ENCODE assay signal across 25 cellular contexts in genomic region chr17:64037180-64037579, GRCh38. TPM values are rescaled to one million over a fixed set of nuclear protein-coding genes. Genes with fewer than 3 reads are reported as not detected.
DNase-seq lines count a peak whose midpoint lies in the region; ATAC-seq, FAIRE-seq and TF ChIP-seq lines count a peak whose summit lies in the region.
"Had no signal": no experiment of that assay in that cellular context is flagged by ENCODE, and none has a peak within 500 bp of the region (broad histone marks: within the 10 kb centered on the region; RNA-seq: fewer than 3 reads in every experiment).

No MANE protein-coding gene starts in this region.

- no peak for ATAC-seq in activated CD8-positive, alpha-beta T cell treated with anti-CD3 and anti-CD28 coated beads, Interleukin-2, amount 10 ng/mL, durations not matched to agents 7 days and 5 days
- no peak for ATAC-seq in activated CD8-positive, alpha-beta T cell treated with anti-CD3 and anti-CD28 coated beads for 36 hours
- ATAC-seq in activated T-helper 17 cell treated with anti-CD3 and anti-CD28 coated beads, Interleukin-2, amount 50 U/mL, for 72 hours (replicated peaks), result no peak
- ATAC-seq in GM19395 (IDR thresholded peaks at IDR 0.05; ENCODE audit: unreplicated experiment), result no peak
- ATAC-seq: Right ventricle myocardium inferior had no signal

- peaks cover 3% of the 10 kb centered on the region for H3K4me1 Mint-ChIP-seq in activated CD8-positive, alpha-beta T cell treated with anti-CD3 and anti-CD28 coated beads, Interleukin-2, amount 10 ng/mL, durations not matched to agents 7 days and 5 days (ENCODE audit: low read depth)
- peaks cover 2% of the 10 kb centered on the region for H3K4me1 Mint-ChIP-seq in activated CD8-positive, alpha-beta T cell treated with anti-CD3 and anti-CD28 coated beads for 36 hours (ENCODE audit: low read depth)
- H3K4me1 Mint-ChIP-seq in activated T-helper 17 cell treated with anti-CD3 and anti-CD28 coated beads, Interleukin-2, amount 50 U/mL, for 72 hours, result peaks cover 17% of the 10 kb centered on the region
- no peaks in the 10 kb centered on the region for H3K4me1 Mint-ChIP-seq in nephron progenitor cell

- POLR2A ChIA-PET in activated CD8-positive, alpha-beta T cell treated with anti-CD3 and anti-CD28 coated beads, Interleukin-2, amount 10 ng/mL, durations not matched to agents 7 days and 5 days (lab: Charles Lee), result no interaction called here
- POLR2A ChIA-PET in activated CD8-positive, alpha-beta T cell treated with anti-CD3 and anti-CD28 coated beads for 36 hours (lab: Charles Lee), result interaction anchor here (1.8 kb wide), 1 partner anchor 31 kb away, joined by 7 read pairs; no protein-coding TSS in a partner anchor

- TF ChIP-seq CTCF in activated CD8-positive, alpha-beta T cell treated with anti-CD3 and anti-CD28 coated beads for 36 hours (IDR thresholded peaks at IDR 0.05), result no peak
- no peak for TF ChIP-seq CTCF in nephron progenitor cell (IDR thresholded peaks at IDR 0.05)

- intact Hi-C loops in activated CD8-positive, alpha-beta T cell treated with anti-CD3 and anti-CD28 coated beads for 36 hours (cut with micrococcal nuclease), result no loop called here

- no peak for DNase-seq in activated CD8-positive, alpha-beta T cell treated with anti-CD3 and anti-CD28 coated beads, Interleukin-2, amount 10 ng/mL, durations not matched to agents 7 days and 5 days
- no peak for DNase-seq in activated CD8-positive, alpha-beta T cell treated with anti-CD3 and anti-CD28 coated beads for 36 hours
- DNase-seq in nephron progenitor cell (no peak), RCC 7860 (ENCODE audit: low spot score) (no peak), NCI-H774 (lab: John Stamatoyannopoulos, UW) (no peak), NCI-H146 (lab: John Stamatoyannopoulos, UW) (no peak)
- DNase-seq: COR-L47, DMS79, EL, GDM1, NCI-H1048, NCI-H1417, NCI-H1694 treated with DMSO at 0.1 percent for 48 hours, NCI-H2081 treated with DMSO at 0.1 percent for 48 hours, NCI-H2171 treated with DMSO at 0.1 percent for 48 hours, NCI-H524, NCI-H748 treated with DMSO at 0.1 percent for 48 hours, SJCRH30 had no signal

- peak overlapping the region; percentile 10 for H3K27ac Mint-ChIP-seq in activated CD8-positive, alpha-beta T cell treated with anti-CD3 and anti-CD28 coated beads, Interleukin-2, amount 10 ng/mL, durations not matched to agents 7 days and 5 days
- H3K27ac Mint-ChIP-seq in activated CD8-positive, alpha-beta T cell treated with anti-CD3 and anti-CD28 coated beads for 36 hours, result no peak overlapping the region
- peak overlapping the region; percentile 61 for H3K27ac Mint-ChIP-seq in activated T-helper 17 cell treated with anti-CD3 and anti-CD28 coated beads, Interleukin-2, amount 50 U/mL, for 72 hours
- H3K27ac Mint-ChIP-seq in nephron progenitor cell, result peak overlapping the region; percentile 27

- peaks cover 9% of the 10 kb centered on the region for H3K36me3 Mint-ChIP-seq in activated CD8-positive, alpha-beta T cell treated with anti-CD3 and anti-CD28 coated beads, Interleukin-2, amount 10 ng/mL, durations not matched to agents 7 days and 5 days (ENCODE audit: low read depth)
- peaks cover 3% of the 10 kb centered on the region for H3K36me3 Mint-ChIP-seq in activated CD8-positive, alpha-beta T cell treated with anti-CD3 and anti-CD28 coated beads for 36 hours (ENCODE audit: low read depth)
- H3K36me3 Mint-ChIP-seq in activated T-helper 17 cell treated with anti-CD3 and anti-CD28 coated beads, Interleukin-2, amount 50 U/mL, for 72 hours (ENCODE audit: low read depth), result peaks cover 66% of the 10 kb centered on the region
- peaks cover 5% of the 10 kb centered on the region for H3K36me3 Mint-ChIP-seq in nephron progenitor cell (ENCODE audit: low read depth)

- CTCF ChIA-PET in activated CD8-positive, alpha-beta T cell treated with anti-CD3 and anti-CD28 coated beads, Interleukin-2, amount 10 ng/mL, durations not matched to agents 7 days and 5 days (lab: Charles Lee), result interaction anchor here (2.6 to 17.3 kb wide), 2 partner anchors 9 to 94 kb away, joined by 20 to 645 read pairs; partner anchors contain the start of gene ERN1
- CTCF ChIA-PET in activated CD8-positive, alpha-beta T cell treated with anti-CD3 and anti-CD28 coated beads for 36 hours (lab: Charles Lee), result interaction anchor here (1.1 kb wide), 1 partner anchor 8 kb away, joined by 4 read pairs; no protein-coding TSS in a partner anchor

- no peak for FAIRE-seq in RCC 7860 (lab: Jason Lieb, UNC)
- FAIRE-seq: GM12878, GM19239 had no signal

- no peak overlapping the region for H3K4me3 Mint-ChIP-seq in activated CD8-positive, alpha-beta T cell treated with anti-CD3 and anti-CD28 coated beads, Interleukin-2, amount 10 ng/mL, durations not matched to agents 7 days and 5 days
- H3K4me3 Mint-ChIP-seq in activated CD8-positive, alpha-beta T cell treated with anti-CD3 and anti-CD28 coated beads for 36 hours, result no peak overlapping the region
- H3K4me3 Mint-ChIP-seq in activated T-helper 17 cell treated with anti-CD3 and anti-CD28 coated beads, Interleukin-2, amount 50 U/mL, for 72 hours, result no peak overlapping the region
- no peak overlapping the region for H3K4me3 Mint-ChIP-seq in nephron progenitor cell

- no peaks in the 10 kb centered on the region for H3K9me3 Mint-ChIP-seq in activated CD8-positive, alpha-beta T cell treated with anti-CD3 and anti-CD28 coated beads, Interleukin-2, amount 10 ng/mL, durations not matched to agents 7 days and 5 days (ENCODE audit: insufficient read depth)
- no peaks in the 10 kb centered on the region for H3K9me3 Mint-ChIP-seq in activated CD8-positive, alpha-beta T cell treated with anti-CD3 and anti-CD28 coated beads for 36 hours
- no peaks in the 10 kb centered on the region for H3K9me3 Mint-ChIP-seq in activated T-helper 17 cell treated with anti-CD3 and anti-CD28 coated beads, Interleukin-2, amount 50 U/mL, for 72 hours
- H3K9me3 Mint-ChIP-seq in nephron progenitor cell, result no peaks in the 10 kb centered on the region

- no peaks in the 10 kb centered on the region for H3K27me3 Mint-ChIP-seq in activated CD8-positive, alpha-beta T cell treated with anti-CD3 and anti-CD28 coated beads, Interleukin-2, amount 10 ng/mL, durations not matched to agents 7 days and 5 days (ENCODE audit: low read depth)
- no peaks in the 10 kb centered on the region for H3K27me3 Mint-ChIP-seq in activated CD8-positive, alpha-beta T cell treated with anti-CD3 and anti-CD28 coated beads for 36 hours
- no peaks in the 10 kb centered on the region for H3K27me3 Mint-ChIP-seq in activated T-helper 17 cell treated with anti-CD3 and anti-CD28 coated beads, Interleukin-2, amount 50 U/mL, for 72 hours
- H3K27me3 Mint-ChIP-seq in nephron progenitor cell (ENCODE audit: low read depth, poor library complexity), result peaks cover 3% of the 10 kb centered on the region

RNA-seq across cellular contexts. Expression of gene ICAM2, which starts 16.7 kb away (rescaled TPM):
- total RNA-seq in activated CD8-positive, alpha-beta T cell treated with anti-CD3 and anti-CD28 coated beads, Interleukin-2, amount 10 ng/mL, durations not matched to agents 7 days and 5 days, result 10 to 100 TPM; 48.4 to 51.3 TPM
- 10 to 100 TPM; 53.3 to 53.7 TPM for total RNA-seq in activated CD8-positive, alpha-beta T cell treated with anti-CD3 and anti-CD28 coated beads for 36 hours
- 10 to 100 TPM; 43.0 to 54.9 TPM for total RNA-seq in activated T-helper 17 cell treated with anti-CD3 and anti-CD28 coated beads, Interleukin-2, amount 50 U/mL, for 72 hours
- total RNA-seq: PC-3, RPMI7951 had no signal

RNA-seq across cellular contexts. Expression of gene PRR29, which starts 39.0 kb away (rescaled TPM):
- total RNA-seq in activated CD8-positive, alpha-beta T cell treated with anti-CD3 and anti-CD28 coated beads, Interleukin-2, amount 10 ng/mL, durations not matched to agents 7 days and 5 days, result 1 to 10 TPM in 1 of 2 experiments, under 1 TPM in 1; 0.97 to 1.3 TPM
- total RNA-seq in activated CD8-positive, alpha-beta T cell treated with anti-CD3 and anti-CD28 coated beads for 36 hours, result 1 to 10 TPM in 1 of 2 experiments, under 1 TPM in 1; 0.74 to 2.5 TPM
- 1 to 10 TPM; 2.9 to 3.2 TPM for total RNA-seq in activated T-helper 17 cell treated with anti-CD3 and anti-CD28 coated beads, Interleukin-2, amount 50 U/mL, for 72 hours
- total RNA-seq: RPMI7951 had no signal
